Comparison of ENCODE assay signal across 8 cellular contexts in genomic region chr20:58623579-58624473, GRCh38. TPM values are rescaled to one million over a fixed set of nuclear protein-coding genes. Genes with fewer than 3 reads are reported as not detected.
DNase-seq lines count a peak whose midpoint lies in the region; ATAC-seq lines count a peak whose summit lies in the region.

No MANE protein-coding gene starts in this region.

- no peak overlapping the region for H3K4me3 ChIP-seq in naive thymus-derived CD4-positive, alpha-beta T cell (ENCODE audit: low read length)

- H3K4me1 ChIP-seq in naive thymus-derived CD4-positive, alpha-beta T cell (ENCODE audit: control insufficient read depth in 2 of 2, insufficient read depth in 2 of 2, low read length in 2 of 2) = no peaks in the 10 kb centered on the region

- H3K27ac Mint-ChIP-seq in naive thymus-derived CD4-positive, alpha-beta T cell = no peak overlapping the region

- H3K27me3 ChIP-seq in naive thymus-derived CD4-positive, alpha-beta T cell (ENCODE audit: control insufficient read depth in 2 of 2, insufficient read depth in 2 of 2, low read length in 2 of 2) = no peaks in the 10 kb centered on the region

- H3K9me3 Mint-ChIP-seq in naive thymus-derived CD4-positive, alpha-beta T cell = peaks cover 0 to 1% (median 0%) of the 10 kb centered on the region in 11 donors

- intact Hi-C loops in left colon (cut with DNase I, micrococcal nuclease) = no loop called here
- intact Hi-C loops in naive thymus-derived CD4-positive, alpha-beta T cell (cut with micrococcal nuclease) = no loop called here

- CTCF ChIA-PET in naive thymus-derived CD4-positive, alpha-beta T cell (lab: Charles Lee) = no interaction called here

- ATAC-seq in left colon = no peak
- no peak for ATAC-seq in GM21360 (IDR thresholded peaks at IDR 0.05; ENCODE audit: unreplicated experiment)
- ATAC-seq in GM18868 (IDR thresholded peaks at IDR 0.05; ENCODE audit: unreplicated experiment) = no peak
- ATAC-seq in naive thymus-derived CD4-positive, alpha-beta T cell = no peak

- H3K36me3 ChIP-seq in naive thymus-derived CD4-positive, alpha-beta T cell (ENCODE audit: control insufficient read depth in 2 of 3, insufficient read depth in 3 of 3, low read length in 3 of 3) = no peaks in the 10 kb centered on the region

- no peaks in the 10 kb centered on the region for H3K36me3 Mint-ChIP-seq in naive thymus-derived CD4-positive, alpha-beta T cell

- no peak overlapping the region for H3K4me3 Mint-ChIP-seq in naive thymus-derived CD4-positive, alpha-beta T cell

- POLR2A ChIA-PET in naive thymus-derived CD4-positive, alpha-beta T cell (lab: Charles Lee) = no interaction called here

- H3K27ac ChIP-seq in naive thymus-derived CD4-positive, alpha-beta T cell (ENCODE audit: low read depth, low read length) = no peak overlapping the region

- H3K27me3 Mint-ChIP-seq in naive thymus-derived CD4-positive, alpha-beta T cell = peaks cover 0 to 12% (median 6%) of the 10 kb centered on the region in 5 donors

- H3K9me3 ChIP-seq in naive thymus-derived CD4-positive, alpha-beta T cell (ENCODE audit: control insufficient read depth in 2 of 3, low read length in 3 of 3) = no peaks in the 10 kb centered on the region

- DNase-seq in AG08395 (ENCODE audit: low spot score) (peak; percentile 97), LoVo (ENCODE audit: low spot score) (peak; percentile 75), brain pericyte (ENCODE audit: low read depth, low spot score) (peak; percentile 92), left colon (peak; percentile 21 to 38), NCI-H1436 treated with DMSO at 0.1 percent for 48 hours (lab: John Stamatoyannopoulos, UW) (no peak)
- no peak for DNase-seq in naive thymus-derived CD4-positive, alpha-beta T cell

- H3K4me1 Mint-ChIP-seq in naive thymus-derived CD4-positive, alpha-beta T cell = peaks cover 0 to 36% (median 5%) of the 10 kb centered on the region in 7 donors

RNA-seq across cellular contexts. Expression of gene STX16, which starts 27.3 kb away (rescaled TPM):
- 10 to 100 TPM; 39.6 to 40.7 TPM for total RNA-seq in left colon
- 100 to 1,000 TPM; 173 to 225 (median 189) TPM for total RNA-seq in naive thymus-derived CD4-positive, alpha-beta T cell
- 10 to 100 TPM; 32.0 to 37.2 TPM for polyA plus RNA-seq in naive thymus-derived CD4-positive, alpha-beta T cell

Comparison
In these comparisons a context has a peak if more than half of its experiments do, and no peak if none do; other contexts are left out.
1. DNase-seq: peak in AG08395 (single experiment), LoVo (single experiment), brain pericyte (single experiment) and left colon (2 of 2); none in NCI-H1436 treated with DMSO at 0.1 percent for 48 hours (single experiment) and naive thymus-derived CD4-positive, alpha-beta T cell (0 of 9).
2. RNA of gene STX16, which starts 27.3 kb away (total RNA-seq): 173 to 225 TPM in naive thymus-derived CD4-positive, alpha-beta T cell; 39.6 to 40.7 TPM in left colon; every median in the first group is over 4 times any median in the second.